In genomic region chr11:8683115-8683807, GRCh38 we compare ENCODE assay signal across 8 cellular contexts. TPM values are rescaled to one million over a fixed set of nuclear protein-coding genes. Genes with fewer than 3 reads are reported as not detected.
DNase-seq lines count a peak whose midpoint lies in the region; ATAC-seq and TF ChIP-seq lines count a peak whose summit lies in the region.

No MANE protein-coding gene starts in this region.

- peaks cover 74% of the 10 kb centered on the region for H3K36me3 Mint-ChIP-seq in activated CD8-positive, alpha-beta T cell treated with anti-CD3 and anti-CD28 coated beads, Interleukin-2, amount 10 ng/mL, durations not matched to agents 7 days and 5 days (ENCODE audit: low read depth)
- no peaks in the 10 kb centered on the region for H3K36me3 Mint-ChIP-seq in glutamatergic neuron (ENCODE audit: unreplicated experiment)

- POLR2A ChIA-PET in activated CD8-positive, alpha-beta T cell treated with anti-CD3 and anti-CD28 coated beads, Interleukin-2, amount 10 ng/mL, durations not matched to agents 7 days and 5 days (lab: Charles Lee), result interaction anchor here (0.5 to 2.2 kb wide), 16 partner anchors 11 to 777 kb away, joined by 3 to 38 read pairs (median 6); partner anchors contain the start of genes AKIP1, TMEM9B and ZNF143

- peak overlapping the region; percentile 97 for H3K4me3 ChIP-seq in retinal pigment epithelial cell (ENCODE audit: low read length)

- peak overlapping the region; percentile 97 for H3K27ac Mint-ChIP-seq in activated CD8-positive, alpha-beta T cell treated with anti-CD3 and anti-CD28 coated beads, Interleukin-2, amount 10 ng/mL, durations not matched to agents 7 days and 5 days
- peak overlapping the region; percentile 93 for H3K27ac Mint-ChIP-seq in glutamatergic neuron (ENCODE audit: unreplicated experiment)

- CTCF ChIA-PET in activated CD8-positive, alpha-beta T cell treated with anti-CD3 and anti-CD28 coated beads, Interleukin-2, amount 10 ng/mL, durations not matched to agents 7 days and 5 days (lab: Charles Lee), result interaction anchor here (1.3 to 1.5 kb wide), 2 partner anchors 17 to 276 kb away, joined by 5 read pairs; no protein-coding TSS in a partner anchor

- H3K27me3 Mint-ChIP-seq in activated CD8-positive, alpha-beta T cell treated with anti-CD3 and anti-CD28 coated beads, Interleukin-2, amount 10 ng/mL, durations not matched to agents 7 days and 5 days (ENCODE audit: low read depth), result no peaks in the 10 kb centered on the region
- peaks cover 5% of the 10 kb centered on the region for H3K27me3 Mint-ChIP-seq in glutamatergic neuron (ENCODE audit: unreplicated experiment)

- peak; percentile 53 for DNase-seq in stimulated activated CD4-positive, alpha-beta T cell treated with anti-CD3 and anti-CD28 coated beads, Interleukin-15, amount 100 ng/mL, for 24 hours
- DNase-seq in stimulated activated CD4-positive, alpha-beta T cell treated with anti-CD3 and anti-CD28 coated beads, Interleukin-2, amount 100 ng/mL, for 48 hours, result no peak
- DNase-seq in activated CD8-positive, alpha-beta T cell treated with anti-CD3 and anti-CD28 coated beads, Interleukin-2, amount 10 ng/mL, durations not matched to agents 7 days and 5 days, result peak; percentile 48
- no peak for DNase-seq in glutamatergic neuron
- DNase-seq in retinal pigment epithelial cell (ENCODE audit: low read depth), result no peak
- DNase-seq in NCI-H345 (lab: John Stamatoyannopoulos, UW), result no peak
- DNase-seq in EL, result no peak
- DNase-seq in effector CD8-positive, alpha-beta T cell (lab: John Stamatoyannopoulos, UW), result no peak

- TF ChIP-seq CTCF in glutamatergic neuron (IDR thresholded peaks at IDR 0.05; ENCODE audit: partially characterized antibody, unreplicated experiment), result no peak
- TF ChIP-seq CTCF in retinal pigment epithelial cell (conservative IDR thresholded peaks at IDR 0.05; ENCODE audit: low read depth, low read length), result no peak

- H3K4me3 Mint-ChIP-seq in activated CD8-positive, alpha-beta T cell treated with anti-CD3 and anti-CD28 coated beads, Interleukin-2, amount 10 ng/mL, durations not matched to agents 7 days and 5 days, result peak overlapping the region; percentile 95
- H3K4me3 Mint-ChIP-seq in glutamatergic neuron (ENCODE audit: unreplicated experiment), result peak overlapping the region; percentile 92

- peaks cover 52% of the 10 kb centered on the region for H3K4me1 Mint-ChIP-seq in activated CD8-positive, alpha-beta T cell treated with anti-CD3 and anti-CD28 coated beads, Interleukin-2, amount 10 ng/mL, durations not matched to agents 7 days and 5 days (ENCODE audit: low read depth)
- H3K4me1 Mint-ChIP-seq in glutamatergic neuron (ENCODE audit: low read depth, unreplicated experiment), result peaks cover 11% of the 10 kb centered on the region

- ATAC-seq in activated CD8-positive, alpha-beta T cell treated with anti-CD3 and anti-CD28 coated beads, Interleukin-2, amount 10 ng/mL, durations not matched to agents 7 days and 5 days, result peak; percentile 19

- no peaks in the 10 kb centered on the region for H3K9me3 Mint-ChIP-seq in activated CD8-positive, alpha-beta T cell treated with anti-CD3 and anti-CD28 coated beads, Interleukin-2, amount 10 ng/mL, durations not matched to agents 7 days and 5 days (ENCODE audit: insufficient read depth)
- H3K9me3 Mint-ChIP-seq in glutamatergic neuron (ENCODE audit: unreplicated experiment), result peaks cover 11% of the 10 kb centered on the region

RNA-seq across cellular contexts. Expression of gene RPL27A, which starts 0.7 kb away (rescaled TPM):
- 100 to 1,000 TPM; 716 to 768 TPM for total RNA-seq in activated CD8-positive, alpha-beta T cell treated with anti-CD3 and anti-CD28 coated beads, Interleukin-2, amount 10 ng/mL, durations not matched to agents 7 days and 5 days
- total RNA-seq in glutamatergic neuron (ENCODE audit: unreplicated experiment), result 398 TPM

RNA-seq across cellular contexts. Expression of gene TRIM66, which starts 0.8 kb away (rescaled TPM):
- total RNA-seq in activated CD8-positive, alpha-beta T cell treated with anti-CD3 and anti-CD28 coated beads, Interleukin-2, amount 10 ng/mL, durations not matched to agents 7 days and 5 days, result 10 to 100 TPM; 28.1 to 28.2 TPM
- total RNA-seq in glutamatergic neuron (ENCODE audit: unreplicated experiment), result 59.5 TPM

Comparison
In these comparisons a context has a peak if more than half of its experiments do, and no peak if none do; other contexts are left out.
1. DNase-seq: peak in stimulated activated CD4-positive, alpha-beta T cell treated with anti-CD3 and anti-CD28 coated beads, Interleukin-15, amount 100 ng/mL, for 24 hours (single experiment) and activated CD8-positive, alpha-beta T cell treated with anti-CD3 and anti-CD28 coated beads, Interleukin-2, amount 10 ng/mL, durations not matched to agents 7 days and 5 days (single experiment); none in stimulated activated CD4-positive, alpha-beta T cell treated with anti-CD3 and anti-CD28 coated beads, Interleukin-2, amount 100 ng/mL, for 48 hours (0 of 2), glutamatergic neuron (single experiment), retinal pigment epithelial cell (single experiment), NCI-H345 (single experiment), EL (single experiment) and effector CD8-positive, alpha-beta T cell (single experiment).